1 cellular context compared by ENCODE assay signal in genomic region chr16:57475711-57476339, GRCh38.
A peak's percentile ranks its signal among the peaks of the same experiment; 100 is the strongest.
TF ChIP-seq lines count a peak whose summit lies in the region.

No MANE protein-coding gene starts in this region.

TF ChIP-seq in HepG2, 621 proteins besides CTCF, POLR2A, EP300 and RAD21 (continued from another document and continues in another):
- no peak for TF ChIP-seq ZBTB10 (CRISPR knock-in tag; IDR thresholded peaks at IDR 0.05; ENCODE audit: borderline replicate concordance)
- TF ChIP-seq LRRFIP1 (CRISPR knock-in tag; conservative IDR thresholded peaks at IDR 0.05): no peak
- TF ChIP-seq, protein P1, sequence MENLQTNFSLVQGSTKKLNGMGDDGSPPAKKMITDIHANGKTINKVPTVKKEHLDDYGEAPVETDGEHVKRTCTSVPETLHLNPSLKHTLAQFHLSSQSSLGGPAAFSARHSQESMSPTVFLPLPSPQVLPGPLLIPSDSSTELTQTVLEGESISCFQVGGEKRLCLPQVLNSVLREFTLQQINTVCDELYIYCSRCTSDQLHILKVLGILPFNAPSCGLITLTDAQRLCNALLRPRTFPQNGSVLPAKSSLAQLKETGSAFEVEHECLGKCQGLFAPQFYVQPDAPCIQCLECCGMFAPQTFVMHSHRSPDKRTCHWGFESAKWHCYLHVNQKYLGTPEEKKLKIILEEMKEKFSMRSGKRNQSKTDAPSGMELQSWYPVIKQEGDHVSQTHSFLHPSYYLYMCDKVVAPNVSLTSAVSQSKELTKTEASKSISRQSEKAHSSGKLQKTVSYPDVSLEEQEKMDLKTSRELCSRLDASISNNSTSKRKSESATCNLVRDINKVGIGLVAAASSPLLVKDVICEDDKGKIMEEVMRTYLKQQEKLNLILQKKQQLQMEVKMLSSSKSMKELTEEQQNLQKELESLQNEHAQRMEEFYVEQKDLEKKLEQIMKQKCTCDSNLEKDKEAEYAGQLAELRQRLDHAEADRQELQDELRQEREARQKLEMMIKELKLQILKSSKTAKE (CRISPR knock-in tag; IDR thresholded peaks at IDR 0.05; ENCODE audit: borderline replicate concordance): 0 out of 2 replicates have a peak, but pooled peaks have one; percentile 18
- no peak for TF ChIP-seq ZNF12 (CRISPR knock-in tag; IDR thresholded peaks at IDR 0.05)
- no peak for TF ChIP-seq ZNF800 (CRISPR knock-in tag; IDR thresholded peaks at IDR 0.05)
- no peak for TF ChIP-seq FOSL1 (CRISPR knock-in tag; IDR thresholded peaks at IDR 0.05; ENCODE audit: borderline replicate concordance)
- TF ChIP-seq, protein P2, sequence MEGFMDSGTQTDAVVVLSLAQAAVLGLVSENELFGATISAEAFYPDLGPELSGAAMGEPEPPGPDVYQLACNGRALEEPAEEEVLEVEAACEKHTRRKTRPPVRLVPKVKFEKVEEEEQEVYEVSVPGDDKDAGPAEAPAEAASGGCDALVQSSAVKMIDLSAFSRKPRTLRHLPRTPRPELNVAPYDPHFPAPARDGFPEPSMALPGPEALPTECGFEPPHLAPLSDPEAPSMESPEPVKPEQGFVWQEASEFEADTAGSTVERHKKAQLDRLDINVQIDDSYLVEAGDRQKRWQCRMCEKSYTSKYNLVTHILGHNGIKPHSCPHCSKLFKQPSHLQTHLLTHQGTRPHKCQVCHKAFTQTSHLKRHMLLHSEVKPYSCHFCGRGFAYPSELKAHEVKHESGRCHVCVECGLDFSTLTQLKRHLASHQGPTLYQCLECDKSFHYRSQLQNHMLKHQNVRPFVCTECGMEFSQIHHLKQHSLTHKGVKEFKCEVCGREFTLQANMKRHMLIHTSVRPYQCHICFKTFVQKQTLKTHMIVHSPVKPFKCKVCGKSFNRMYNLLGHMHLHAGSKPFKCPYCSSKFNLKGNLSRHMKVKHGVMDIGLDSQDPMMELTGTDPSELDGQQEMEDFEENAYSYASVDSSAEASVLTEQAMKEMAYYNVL (CRISPR knock-in tag; IDR thresholded peaks at IDR 0.05; ENCODE audit: borderline replicate concordance): peak; percentile 56; the same call in 1 of the 2 replicates
- peak; percentile 50; the same call in 1 of the 2 replicates for TF ChIP-seq TARDBP (CRISPR knock-in tag; IDR thresholded peaks at IDR 0.05)
- TF ChIP-seq, protein P3, sequence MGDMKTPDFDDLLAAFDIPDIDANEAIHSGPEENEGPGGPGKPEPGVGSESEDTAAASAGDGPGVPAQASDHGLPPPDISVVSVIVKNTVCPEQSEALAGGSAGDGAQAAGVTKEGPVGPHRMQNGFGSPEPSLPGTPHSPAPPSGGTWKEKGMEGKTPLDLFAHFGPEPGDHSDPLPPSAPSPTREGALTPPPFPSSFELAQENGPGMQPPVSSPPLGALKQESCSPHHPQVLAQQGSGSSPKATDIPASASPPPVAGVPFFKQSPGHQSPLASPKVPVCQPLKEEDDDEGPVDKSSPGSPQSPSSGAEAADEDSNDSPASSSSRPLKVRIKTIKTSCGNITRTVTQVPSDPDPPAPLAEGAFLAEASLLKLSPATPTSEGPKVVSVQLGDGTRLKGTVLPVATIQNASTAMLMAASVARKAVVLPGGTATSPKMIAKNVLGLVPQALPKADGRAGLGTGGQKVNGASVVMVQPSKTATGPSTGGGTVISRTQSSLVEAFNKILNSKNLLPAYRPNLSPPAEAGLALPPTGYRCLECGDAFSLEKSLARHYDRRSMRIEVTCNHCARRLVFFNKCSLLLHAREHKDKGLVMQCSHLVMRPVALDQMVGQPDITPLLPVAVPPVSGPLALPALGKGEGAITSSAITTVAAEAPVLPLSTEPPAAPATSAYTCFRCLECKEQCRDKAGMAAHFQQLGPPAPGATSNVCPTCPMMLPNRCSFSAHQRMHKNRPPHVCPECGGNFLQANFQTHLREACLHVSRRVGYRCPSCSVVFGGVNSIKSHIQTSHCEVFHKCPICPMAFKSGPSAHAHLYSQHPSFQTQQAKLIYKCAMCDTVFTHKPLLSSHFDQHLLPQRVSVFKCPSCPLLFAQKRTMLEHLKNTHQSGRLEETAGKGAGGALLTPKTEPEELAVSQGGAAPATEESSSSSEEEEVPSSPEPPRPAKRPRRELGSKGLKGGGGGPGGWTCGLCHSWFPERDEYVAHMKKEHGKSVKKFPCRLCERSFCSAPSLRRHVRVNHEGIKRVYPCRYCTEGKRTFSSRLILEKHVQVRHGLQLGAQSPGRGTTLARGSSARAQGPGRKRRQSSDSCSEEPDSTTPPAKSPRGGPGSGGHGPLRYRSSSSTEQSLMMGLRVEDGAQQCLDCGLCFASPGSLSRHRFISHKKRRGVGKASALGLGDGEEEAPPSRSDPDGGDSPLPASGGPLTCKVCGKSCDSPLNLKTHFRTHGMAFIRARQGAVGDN (CRISPR knock-in tag; IDR thresholded peaks at IDR 0.05): peak; percentile 75
- TF ChIP-seq, protein P4, sequence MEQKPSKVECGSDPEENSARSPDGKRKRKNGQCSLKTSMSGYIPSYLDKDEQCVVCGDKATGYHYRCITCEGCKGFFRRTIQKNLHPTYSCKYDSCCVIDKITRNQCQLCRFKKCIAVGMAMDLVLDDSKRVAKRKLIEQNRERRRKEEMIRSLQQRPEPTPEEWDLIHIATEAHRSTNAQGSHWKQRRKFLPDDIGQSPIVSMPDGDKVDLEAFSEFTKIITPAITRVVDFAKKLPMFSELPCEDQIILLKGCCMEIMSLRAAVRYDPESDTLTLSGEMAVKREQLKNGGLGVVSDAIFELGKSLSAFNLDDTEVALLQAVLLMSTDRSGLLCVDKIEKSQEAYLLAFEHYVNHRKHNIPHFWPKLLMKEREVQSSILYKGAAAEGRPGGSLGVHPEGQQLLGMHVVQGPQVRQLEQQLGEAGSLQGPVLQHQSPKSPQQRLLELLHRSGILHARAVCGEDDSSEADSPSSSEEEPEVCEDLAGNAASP (CRISPR knock-in tag; IDR thresholded peaks at IDR 0.05; ENCODE audit: borderline replicate concordance): no peak
- no peak for TF ChIP-seq TAF15 (IDR thresholded peaks at IDR 0.05; ENCODE audit: low read depth, low read length, poor library complexity, severe bottlenecking)
- TF ChIP-seq DR1 (CRISPR knock-in tag; IDR thresholded peaks at IDR 0.05): no peak
- TF ChIP-seq LCORL (IDR thresholded peaks at IDR 0.05): no peak
- TF ChIP-seq LCORL (CRISPR knock-in tag; IDR thresholded peaks at IDR 0.05): 0 out of 2 replicates have a peak, but pooled peaks have one; percentile 34
- no peak for TF ChIP-seq ZNF841 (CRISPR knock-in tag; IDR thresholded peaks at IDR 0.05; ENCODE audit: borderline replicate concordance)
- TF ChIP-seq ZNF589 (CRISPR knock-in tag; conservative IDR thresholded peaks at IDR 0.05): no peak
- TF ChIP-seq, protein P5, sequence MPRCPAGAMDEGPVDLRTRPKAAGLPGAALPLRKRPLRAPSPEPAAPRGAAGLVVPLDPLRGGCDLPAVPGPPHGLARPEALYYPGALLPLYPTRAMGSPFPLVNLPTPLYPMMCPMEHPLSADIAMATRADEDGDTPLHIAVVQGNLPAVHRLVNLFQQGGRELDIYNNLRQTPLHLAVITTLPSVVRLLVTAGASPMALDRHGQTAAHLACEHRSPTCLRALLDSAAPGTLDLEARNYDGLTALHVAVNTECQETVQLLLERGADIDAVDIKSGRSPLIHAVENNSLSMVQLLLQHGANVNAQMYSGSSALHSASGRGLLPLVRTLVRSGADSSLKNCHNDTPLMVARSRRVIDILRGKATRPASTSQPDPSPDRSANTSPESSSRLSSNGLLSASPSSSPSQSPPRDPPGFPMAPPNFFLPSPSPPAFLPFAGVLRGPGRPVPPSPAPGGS (CRISPR knock-in tag; IDR thresholded peaks at IDR 0.05): no peak; the same call in 1 of the 2 replicates
- TF ChIP-seq ZNF3 (CRISPR knock-in tag; IDR thresholded peaks at IDR 0.05): no peak
- TF ChIP-seq ZNF230 (CRISPR knock-in tag; IDR thresholded peaks at IDR 0.05): no peak
- TF ChIP-seq ISL2 (CRISPR knock-in tag; IDR thresholded peaks at IDR 0.05): no peak
- TF ChIP-seq TGIF2 (CRISPR knock-in tag; IDR thresholded peaks at IDR 0.05): no peak
- no peak for TF ChIP-seq NFE2 (CRISPR knock-in tag; IDR thresholded peaks at IDR 0.05)
- 0 out of 2 replicates have a peak, but pooled peaks have one; percentile 12 for TF ChIP-seq PAXIP1 (CRISPR knock-in tag; conservative IDR thresholded peaks at IDR 0.05)
- TF ChIP-seq STAG1 (CRISPR knock-in tag; IDR thresholded peaks at IDR 0.05): peak; percentile 76
- TF ChIP-seq, protein P6, sequence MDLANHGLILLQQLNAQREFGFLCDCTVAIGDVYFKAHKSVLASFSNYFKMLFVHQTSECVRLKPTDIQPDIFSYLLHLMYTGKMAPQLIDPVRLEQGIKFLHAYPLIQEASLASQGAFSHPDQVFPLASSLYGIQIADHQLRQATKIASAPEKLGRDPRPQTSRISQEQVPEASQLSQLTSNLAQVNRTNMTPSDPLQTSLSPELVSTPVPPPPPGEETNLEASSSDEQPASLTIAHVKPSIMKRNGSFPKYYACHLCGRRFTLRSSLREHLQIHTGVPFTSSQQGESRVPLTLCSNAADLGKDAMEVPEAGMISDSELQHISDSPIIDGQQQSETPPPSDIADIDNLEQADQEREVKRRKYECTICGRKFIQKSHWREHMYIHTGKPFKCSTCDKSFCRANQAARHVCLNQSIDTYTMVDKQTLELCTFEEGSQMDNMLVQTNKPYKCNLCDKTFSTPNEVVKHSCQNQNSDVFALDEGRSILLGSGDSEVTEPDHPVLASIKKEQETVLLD (CRISPR knock-in tag; IDR thresholded peaks at IDR 0.05; ENCODE audit: low read depth): no peak
- 0 out of 2 replicates have a peak, but pooled peaks have one; percentile 34 for TF ChIP-seq ZNF605 (CRISPR knock-in tag; IDR thresholded peaks at IDR 0.05)
- no peak for TF ChIP-seq DMAP1 (CRISPR knock-in tag; IDR thresholded peaks at IDR 0.05)
